8 cellular contexts compared by ENCODE assay signal in genomic region chr19:45405435-45406164, GRCh38.
DNase-seq lines count a peak whose midpoint lies in the region; ATAC-seq and TF ChIP-seq lines count a peak whose summit lies in the region.

No MANE protein-coding gene starts in this region.

- no peak for TF ChIP-seq CTCF in AG09309 (IDR thresholded peaks at IDR 0.05; ENCODE audit: control insufficient read depth, insufficient read depth, low read depth, low read length, missing control alignments)

- H3K4me3 ChIP-seq in AG09309 (ENCODE audit: control insufficient read depth, low read depth, low read length), result peak overlapping the region; percentile 87

- DNase-seq in AG09309 (ENCODE audit: low read depth) (peak; percentile 59), NCI-H226 (peak; percentile 87), cerebellar cortex (ENCODE audit: low spot score) (peak; percentile 92), kidney glomerular epithelial cell (lab: John Stamatoyannopoulos, UW) (peak; percentile 93)
- DNase-seq in activated CD4-positive, CD25-positive, alpha-beta regulatory T cell treated with anti-CD3 and anti-CD28 coated beads, Interleukin-2, amount 50 U/mL, for 72 hours, result peak; percentile 71
- peak; percentile 77 to 80 for DNase-seq in stimulated activated CD4-positive, alpha-beta T cell treated with anti-CD3 and anti-CD28 coated beads, Interleukin-15, amount 100 ng/mL, for 48 hours (ENCODE audit: low read depth in 2 of 2)

- ATAC-seq in GM18907 (IDR thresholded peaks at IDR 0.05; ENCODE audit: unreplicated experiment), result peak; percentile 49
- peak; percentile 38 for ATAC-seq in HG03135 (IDR thresholded peaks at IDR 0.05; ENCODE audit: unreplicated experiment)

Comparison
In these comparisons a context has a peak if more than half of its experiments do, and no peak if none do; other contexts are left out.
1. Peak in every context shown above with its lines: DNase-seq, ATAC-seq and H3K4me3 ChIP-seq.